In genomic region chr19:40659116-40659515, GRCh38 we compare ENCODE assay signal across 1 cellular context.
TF ChIP-seq lines count a peak whose summit lies in the region.

No MANE protein-coding gene starts in this region.

TF ChIP-seq in GM23338, 12 proteins besides CTCF, POLR2A, EP300 and RAD21:
- no peak for TF ChIP-seq ZNF462 (CRISPR knock-in tag; IDR thresholded peaks at IDR 0.05)
- no peak for TF ChIP-seq ZNF331 (CRISPR knock-in tag; IDR thresholded peaks at IDR 0.05; ENCODE audit: low read depth)
- TF ChIP-seq ETS1 (IDR thresholded peaks at IDR 0.05) = no peak
- no peak for TF ChIP-seq ZNF114 (CRISPR knock-in tag; IDR thresholded peaks at IDR 0.05)
- TF ChIP-seq EZH2phosphoT487 (IDR thresholded peaks at IDR 0.05; ENCODE audit: unreplicated experiment) = no peak
- no peak for TF ChIP-seq NANOG (IDR thresholded peaks at IDR 0.05; ENCODE audit: borderline replicate concordance)
- no peak for TF ChIP-seq REST (IDR thresholded peaks at IDR 0.05; ENCODE audit: unreplicated experiment)
- no peak for TF ChIP-seq STAT1 (IDR thresholded peaks at IDR 0.05; ENCODE audit: unreplicated experiment)
- TF ChIP-seq EZH2 (IDR thresholded peaks at IDR 0.05; ENCODE audit: low read depth, unreplicated experiment) = no peak
- TF ChIP-seq JUNB (IDR thresholded peaks at IDR 0.05; ENCODE audit: unreplicated experiment) = no peak
- TF ChIP-seq POLR2AphosphoS5 (IDR thresholded peaks at IDR 0.05; ENCODE audit: low read depth) = no peak
- no peak for TF ChIP-seq CREB1 (CRISPR knock-in tag; IDR thresholded peaks at IDR 0.05; ENCODE audit: low read depth)
